In the genomic region with DNA sequence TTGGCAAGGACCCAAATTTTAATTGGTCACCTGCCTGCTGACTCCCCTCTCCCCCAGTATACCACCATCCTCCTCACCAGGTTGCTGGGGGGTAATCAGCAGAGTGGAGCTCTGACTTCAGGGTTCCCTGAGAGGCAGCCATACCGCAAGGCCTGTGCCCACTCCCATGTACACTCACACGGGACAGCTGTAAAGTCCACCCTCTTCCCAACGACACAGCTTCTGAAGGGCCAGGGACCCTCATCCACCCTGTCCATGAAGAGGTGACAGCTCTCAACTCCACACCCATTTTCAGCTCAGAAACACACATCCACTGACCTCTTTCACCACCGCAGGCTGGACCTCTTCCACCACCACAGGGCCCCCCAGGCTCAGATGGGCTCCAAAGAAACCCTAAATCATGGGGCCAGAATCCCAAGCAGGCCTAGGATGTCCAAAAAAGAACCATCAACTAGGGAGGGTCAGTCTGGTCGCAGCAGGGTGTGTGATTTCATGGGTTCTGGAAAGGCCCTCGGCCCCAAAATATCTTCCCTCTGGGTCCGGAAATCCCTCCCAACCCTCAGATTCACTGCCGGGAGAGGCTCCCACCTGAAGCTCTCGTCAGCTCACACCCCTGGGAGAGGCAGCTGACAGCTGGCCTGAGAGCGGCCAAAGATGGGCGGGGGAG, we compare ENCODE assay signal across 9 cellular contexts. TPM values are rescaled to one million over a fixed set of nuclear protein-coding genes. Genes with fewer than 3 reads are reported as not detected.
DNase-seq lines count a peak whose midpoint lies in the region; ATAC-seq, FAIRE-seq and TF ChIP-seq lines count a peak whose summit lies in the region.
"Had no signal": no experiment of that assay in that cellular context is flagged by ENCODE, and none has a peak within 500 bp of the region (broad histone marks: within the 10 kb centered on the region; RNA-seq: fewer than 3 reads in every experiment).

No MANE protein-coding gene starts in this region.

- DNase-seq in Karpas-422 (no peak), GM12878 (ENCODE audit: low read depth, low spot score) (no peak), suprapubic skin (ENCODE audit: low spot score in 2 of 2) (no peak), DMS114 treated with DMSO at 0.1 percent for 48 hours (lab: John Stamatoyannopoulos, UW; ENCODE audit: unreplicated experiment) (no peak), COR-L47 (lab: John Stamatoyannopoulos, UW) (no peak), UCSD-AML1 (lab: John Stamatoyannopoulos, UW; ENCODE audit: unreplicated experiment) (no peak)

- RAD21 ChIA-PET in GM12878 (lab: Charles Lee; ENCODE audit: unreplicated experiment): interaction anchor here (0.7 to 6.3 kb wide), 11 partner anchors 11 to 399 kb away, joined by 3 to 185 read pairs (median 7); partner anchors contain the start of gene TFEB

- TF ChIP-seq POLR2A in GM12878 (IDR thresholded peaks at IDR 0.05; ENCODE audit: low read depth, low read length) (peak; percentile 67), suprapubic skin (IDR thresholded peaks at IDR 0.05) (no peak)

- H3K4me1 ChIP-seq in Karpas-422 (ENCODE audit: low read length) (peaks cover 91% of the 10 kb centered on the region), GM12878 (ENCODE audit: control insufficient read depth, insufficient read depth, low read length) (peaks cover 60% of the 10 kb centered on the region), liver (ENCODE audit: control insufficient read depth in 4 of 4, insufficient read depth in 4 of 4, low read length in 3 of 4) (no peaks in the 10 kb centered on the region), suprapubic skin (peaks cover 49% of the 10 kb centered on the region)

- FAIRE-seq in GM12878 (lab: Jason Lieb, UNC): no peak
- FAIRE-seq: bronchial epithelial cell had no signal

- peaks cover 12% of the 10 kb centered on the region; the same call in 1 of the 2 replicates for H4K20me1 ChIP-seq in Karpas-422 (ENCODE audit: insufficient read depth, low read depth, low read length)
- no peaks in the 10 kb centered on the region; the same call in 1 of the 2 replicates for H4K20me1 ChIP-seq in GM12878 (ENCODE audit: control insufficient read depth, insufficient read depth)

- TF ChIP-seq EP300 in GM12878 (IDR thresholded peaks at IDR 0.05; ENCODE audit: borderline replicate concordance in 1 of 2, control insufficient read depth in 1 of 2, low read depth in 2 of 2, low read length in 2 of 2) (0 out of 4 replicates have a peak, but pooled peaks of 1 of the 2 experiments have one; percentile 43), suprapubic skin (IDR thresholded peaks at IDR 0.05) (no peak)

- H3K27me3 ChIP-seq in Karpas-422 (ENCODE audit: low read length): no peaks in the 10 kb centered on the region
- no peaks in the 10 kb centered on the region for H3K27me3 ChIP-seq in GM12878 (replicated peaks in 1 of 2; ENCODE audit: control insufficient read depth in 2 of 2, insufficient read depth in 2 of 2, low read length in 1 of 2)
- H3K27me3 ChIP-seq in liver (ENCODE audit: control insufficient read depth in 4 of 4, insufficient read depth in 4 of 4, low read length in 3 of 4): no peaks in the 10 kb centered on the region
- H3K27me3 ChIP-seq in suprapubic skin: no peaks in the 10 kb centered on the region

- H3K27ac ChIP-seq in Karpas-422 (ENCODE audit: low read length) (peak overlapping the region; percentile 99), GM12878 (ENCODE audit: control insufficient read depth, insufficient read depth) (peak overlapping the region; percentile 99), liver (ENCODE audit: low read depth in 1 of 2, low read length in 2 of 2) (peak overlapping the region; percentile 18 to 32), suprapubic skin (peak overlapping the region; percentile 77)

- SMC1A ChIA-PET in GM12878 (lab: Charles Lee; ENCODE audit: uncharacterized antibody, unreplicated experiment): interaction anchor here (0.7 to 7.2 kb wide), 15 partner anchors 10 to 987 kb away, joined by 3 to 168 read pairs (median 4); no protein-coding TSS in a partner anchor

- H3K36me3 ChIP-seq in Karpas-422 (ENCODE audit: insufficient read depth, low read length): peaks cover 16% of the 10 kb centered on the region; the same call in 1 of the 2 replicates
- H3K36me3 ChIP-seq in GM12878 (ENCODE audit: control insufficient read depth in 2 of 2, insufficient read depth in 2 of 2, low read length in 1 of 2): peaks cover 10 to 19% of the 10 kb centered on the region in 2 experiments
- no peaks in the 10 kb centered on the region for H3K36me3 ChIP-seq in liver (ENCODE audit: control insufficient read depth in 4 of 4, insufficient read depth in 3 of 4, low read depth in 1 of 4, low read length in 3 of 4)
- H3K36me3 ChIP-seq in suprapubic skin: peaks cover 5% of the 10 kb centered on the region

- H2AFZ ChIP-seq in Karpas-422 (ENCODE audit: low read length): no peak overlapping the region
- H2AFZ ChIP-seq in GM12878 (ENCODE audit: control insufficient read depth, low read depth, low read length): peak overlapping the region; percentile 35

- H3K4me3 ChIP-seq in Karpas-422 (ENCODE audit: low read length) (peak overlapping the region; percentile 65), GM12878 (peak overlapping the region; percentile 85), liver (ENCODE audit: low read depth in 1 of 3, low read length in 3 of 3) (no peak overlapping the region), suprapubic skin (no peak overlapping the region)

- in situ Hi-C loops in GM12878 (cut with MboI): no loop called here

- ATAC-seq in GM12878 (no peak), HG03469 (IDR thresholded peaks at IDR 0.05; ENCODE audit: unreplicated experiment) (no peak)

- TF ChIP-seq RAD21 in GM12878 (IDR thresholded peaks at IDR 0.05; ENCODE audit: insufficient read depth, low read depth, low read length) (no peak), liver (IDR thresholded peaks at IDR 0.05) (no peak)

- no peaks in the 10 kb centered on the region for H3K9me2 ChIP-seq in Karpas-422 (replicated peaks; ENCODE audit: insufficient read depth, low read length)

- intact Hi-C loops in GM12878 (cut with micrococcal nuclease; ENCODE audit: unreplicated experiment): loop anchor here (5.0 to 10.0 kb wide), 2 partner anchors 72 to 339 kb away; partner anchors contain the start of gene FRS3

- BruUV-seq in GM12878 (replicated peaks; lab: Mats Ljungman, UMichigan): TSS peak; percentile 30

- CTCF ChIA-PET in GM12878 (lab: Yijun Ruan, JAX): interaction anchor here (0.6 to 4.6 kb wide), 23 partner anchors 8 to 417 kb away, joined by 3 to 87 read pairs (median 6); no protein-coding TSS in a partner anchor

- H3K79me2 ChIP-seq in Karpas-422 (ENCODE audit: low read length) (peaks cover 71% of the 10 kb centered on the region), GM12878 (ENCODE audit: control insufficient read depth, insufficient read depth, low read length) (peaks cover 88% of the 10 kb centered on the region)

- POLR2A ChIA-PET in GM12878 (lab: Charles Lee): interaction anchor here (0.8 to 6.1 kb wide), 7 partner anchors 8 to 372 kb away, joined by 3 to 210 read pairs (median 4); partner anchors contain the start of gene TFEB

- H3K9me3 ChIP-seq in Karpas-422 (ENCODE audit: low read length) (no peaks in the 10 kb centered on the region), GM12878 (replicated peaks; ENCODE audit: control insufficient read depth, insufficient read depth, low read length) (no peaks in the 10 kb centered on the region), liver (ENCODE audit: control insufficient read depth in 4 of 4, low read length in 3 of 4) (no peaks in the 10 kb centered on the region), suprapubic skin (no peaks in the 10 kb centered on the region)

- H3K4me2 ChIP-seq in Karpas-422 (ENCODE audit: low read depth, low read length, poor library complexity, severe bottlenecking) (peak overlapping the region; percentile 88), GM12878 (ENCODE audit: control insufficient read depth, insufficient read depth) (peak overlapping the region; percentile 99)

- peak overlapping the region; percentile 88 for H3K9ac ChIP-seq in Karpas-422 (ENCODE audit: low read length)
- H3K9ac ChIP-seq in GM12878 (ENCODE audit: control insufficient read depth, insufficient read depth, low read length): peak overlapping the region; percentile 99
- H3K9ac ChIP-seq in liver (ENCODE audit: low read depth in 1 of 2, low read length in 2 of 2): no peak overlapping the region

- TF ChIP-seq CTCF in GM12878 (IDR thresholded peaks at IDR 0.05 in 2 of 3, conservative IDR thresholded peaks at IDR 0.05 in 1 of 3; ENCODE audit: control insufficient read depth in 2 of 3, extremely low read depth in 1 of 3, insufficient read depth in 1 of 3, low read depth in 3 of 3, low read length in 3 of 3) (no peak), liver (IDR thresholded peaks at IDR 0.05; ENCODE audit: low read depth, low read length, missing input control) (no peak), suprapubic skin (IDR thresholded peaks at IDR 0.05) (no peak)

- 0% methylated on average over 11 of the region's 11 CpGs for WGBS in GM12878 (ENCODE audit: insufficient coverage, insufficient replicate concordance, low lambda C conversion rate, missing lambda C conversion rate)
- 87% methylated on average over 11 of the region's 11 CpGs for WGBS in liver
- 61% methylated on average over 7 of the region's 11 CpGs for WGBS in suprapubic skin

RNA-seq across cellular contexts. Expression of gene TFEB, which starts 29.9 kb away (rescaled TPM):
- total RNA-seq in Karpas-422 (2014; rRNA removed; shearing (Covaris generic); ENCODE audit: low replicate concordance): 72.3 and 117 TPM in 2 replicates
- total RNA-seq in GM12878 (2013; cell fraction: nucleolus; rRNA removed): 91.8 and 108 TPM in 2 replicates
- total RNA-seq in GM12878 (2014; rRNA removed): 95.7 and 97.9 TPM in 2 replicates
- 30.7 and 31.4 TPM in 2 replicates for total RNA-seq in GM12878 (2014; rRNA removed; fragmentation: Illumina TruSeq; extraction: Trizol)
- total RNA-seq in GM12878 (2021): 97.7 and 108 TPM in 2 replicates
- 42.6 TPM for polyA plus RNA-seq in GM12878 (2011; ENCODE audit: low read depth)
- 22.8 and 62.1 TPM in 2 replicates for polyA plus RNA-seq in GM12878 (2011; rRNA removed)
- 56.5 and 88.1 TPM in 2 replicates for polyA plus RNA-seq in GM12878 (2011; cell fraction: cytosol; rRNA removed)
- 83.6 and 85.7 TPM in 2 replicates for polyA plus RNA-seq in GM12878 (2011; cell fraction: nucleus; rRNA removed)
- polyA plus RNA-seq in GM12878 (2012): 59.0 and 84.4 TPM in 2 replicates
- polyA plus RNA-seq in GM12878 (2014; fragmentation: Illumina TruSeq; extraction: Trizol): 6.6 and 22.4 TPM in 2 replicates
- 1 to 10 TPM in 1 of 2 experiments, under 1 TPM in 1; 0.84 to 2.6 TPM for polyA plus RNA-seq in GM12878 (2014; fragmentation: Nextera tagmentation; extraction: Ambion mirVana)
- polyA plus RNA-seq in GM12878 (2014; rRNA removed): 107 and 133 TPM in 2 replicates
- polyA plus RNA-seq in GM12878 (2016; fragmentation: Nextera tagmentation; extraction: Ambion mirVana): 10 to 100 TPM; 59.4 to 64.3 TPM
- 46.4 and 70.0 TPM in 2 replicates for polyA minus RNA-seq in GM12878 (2011; rRNA and poly(A)+ RNA removed)
- 35.4 and 37.4 TPM in 2 replicates for polyA minus RNA-seq in GM12878 (2011; cell fraction: cytosol; rRNA and poly(A)+ RNA removed)
- 29.1 and 40.5 TPM in 2 replicates for polyA minus RNA-seq in GM12878 (2011; cell fraction: nucleus; rRNA and poly(A)+ RNA removed)
- 1 to 10 TPM; 1.1 to 6.2 TPM for total RNA-seq in liver
- polyA plus RNA-seq in liver: 1 to 10 TPM; 3.0 to 4.6 TPM
- total RNA-seq in suprapubic skin: 10 to 100 TPM; 19.0 to 23.3 (median 21.6) TPM

RNA-seq across cellular contexts. Expression of gene PGC, which starts 41.7 kb away (rescaled TPM):
- total RNA-seq in Karpas-422 (2014; rRNA removed; shearing (Covaris generic); ENCODE audit: low replicate concordance): not detected in 2 replicates
- not detected in 2 replicates for total RNA-seq in GM12878 (2013; cell fraction: nucleolus; rRNA removed)
- total RNA-seq in GM12878 (2014; rRNA removed) (not detected in 2 replicates), GM12878 (2014; rRNA removed; fragmentation: Illumina TruSeq; extraction: Trizol) (not detected in 2 replicates), GM12878 (2021) (0.26 and 1.2 TPM in 2 replicates), liver (not detected), suprapubic skin (not detected)
- not detected for polyA plus RNA-seq in GM12878 (2011; ENCODE audit: low read depth)
- polyA plus RNA-seq in GM12878 (2011; rRNA removed) (not detected in 2 replicates), GM12878 (2014; fragmentation: Illumina TruSeq; extraction: Trizol) (not detected in 2 replicates), GM12878 (2014; fragmentation: Nextera tagmentation; extraction: Ambion mirVana) (not detected), GM12878 (2014; rRNA removed) (not detected in 2 replicates), GM12878 (2016; fragmentation: Nextera tagmentation; extraction: Ambion mirVana) (not detected), liver (under 1 TPM; 0.05 to 0.18 TPM)
- polyA plus RNA-seq in GM12878 (2011; cell fraction: cytosol; rRNA removed): not detected in 2 replicates
- polyA plus RNA-seq in GM12878 (2011; cell fraction: nucleus; rRNA removed): not detected in 2 replicates
- not detected in 2 replicates for polyA plus RNA-seq in GM12878 (2012)
- polyA minus RNA-seq in GM12878 (2011; rRNA and poly(A)+ RNA removed): not detected in 2 replicates
- not detected in 2 replicates for polyA minus RNA-seq in GM12878 (2011; cell fraction: cytosol; rRNA and poly(A)+ RNA removed)
- polyA minus RNA-seq in GM12878 (2011; cell fraction: nucleus; rRNA and poly(A)+ RNA removed): not detected in 2 replicates
- total RNA-seq: bronchial epithelial cell had no signal

Comparison
In these comparisons a context has a peak if more than half of its experiments do, and no peak if none do; other contexts are left out.
1. H3K27ac ChIP-seq: peak in every context shown above with its lines; median percentile 99 in Karpas-422; 99 in GM12878; 77 in suprapubic skin; 25 in liver.
2. H3K4me3 ChIP-seq: peak in Karpas-422 (single experiment) and GM12878 (single experiment); none in liver (0 of 3) and suprapubic skin (single experiment).
3. H3K9ac ChIP-seq: peak in Karpas-422 (single experiment) and GM12878 (single experiment); none in liver (0 of 2).